In genomic region chr17:77247048-77247541, GRCh38 we compare ENCODE assay signal across 1 cellular context.
TF ChIP-seq lines count a peak whose summit lies in the region.

No MANE protein-coding gene starts in this region.

TF ChIP-seq in HepG2, 621 proteins besides CTCF, POLR2A, EP300 and RAD21 (continued from another document and continues in another):
- TF ChIP-seq GRHL1 (CRISPR knock-in tag; conservative IDR thresholded peaks at IDR 0.05), result no peak
- no peak for TF ChIP-seq TMF1 (CRISPR knock-in tag; IDR thresholded peaks at IDR 0.05; ENCODE audit: low read depth)
- no peak for TF ChIP-seq ZNF503 (CRISPR knock-in tag; IDR thresholded peaks at IDR 0.05)
- no peak for TF ChIP-seq SP5 (CRISPR knock-in tag; IDR thresholded peaks at IDR 0.05; ENCODE audit: borderline replicate concordance, low read depth)
- no peak for TF ChIP-seq GZF1 (CRISPR knock-in tag; IDR thresholded peaks at IDR 0.05)
- no peak for TF ChIP-seq SNAPC2 (CRISPR knock-in tag; IDR thresholded peaks at IDR 0.05)
- peak; percentile 68 for TF ChIP-seq HNF1B (CRISPR knock-in tag; IDR thresholded peaks at IDR 0.05)
- no peak for TF ChIP-seq NONO (IDR thresholded peaks at IDR 0.05)
- 0 out of 2 replicates have a peak, but pooled peaks have one; percentile 65 for TF ChIP-seq NONO (CRISPR knock-in tag; conservative IDR thresholded peaks at IDR 0.05)
- no peak for TF ChIP-seq RFXANK (CRISPR knock-in tag; IDR thresholded peaks at IDR 0.05)
- no peak for TF ChIP-seq CREB3 (CRISPR knock-in tag; IDR thresholded peaks at IDR 0.05)
- no peak for TF ChIP-seq ELK4 (CRISPR knock-in tag; IDR thresholded peaks at IDR 0.05; ENCODE audit: borderline replicate concordance)
- no peak; the same call in 1 of the 2 replicates for TF ChIP-seq HIVEP1 (CRISPR knock-in tag; IDR thresholded peaks at IDR 0.05)
- no peak for TF ChIP-seq ZNF101 (CRISPR knock-in tag; IDR thresholded peaks at IDR 0.05; ENCODE audit: borderline replicate concordance, low read depth)
- 0 out of 2 replicates have a peak, but pooled peaks have one; percentile 66 for TF ChIP-seq ZNF558 (CRISPR knock-in tag; IDR thresholded peaks at IDR 0.05; ENCODE audit: borderline replicate concordance)
- TF ChIP-seq HHEX (CRISPR knock-in tag; IDR thresholded peaks at IDR 0.05), result no peak
- TF ChIP-seq FOXP4 (CRISPR knock-in tag; IDR thresholded peaks at IDR 0.05), result 0 out of 2 replicates have a peak, but pooled peaks have one; percentile 38
- TF ChIP-seq ZNF207 (IDR thresholded peaks at IDR 0.05; ENCODE audit: borderline replicate concordance), result no peak
- TF ChIP-seq ZC3H13 (CRISPR knock-in tag; IDR thresholded peaks at IDR 0.05), result no peak
- TF ChIP-seq NR2F1 (CRISPR knock-in tag; IDR thresholded peaks at IDR 0.05), result no peak
- no peak for TF ChIP-seq BCL6 (CRISPR knock-in tag; IDR thresholded peaks at IDR 0.05)
- no peak for TF ChIP-seq ZNF639 (CRISPR knock-in tag; conservative IDR thresholded peaks at IDR 0.05)
- no peak for TF ChIP-seq CREM (IDR thresholded peaks at IDR 0.05)
- TF ChIP-seq CREM (CRISPR knock-in tag; IDR thresholded peaks at IDR 0.05), result no peak
- 0 out of 2 replicates have a peak, but pooled peaks have one; percentile 39 for TF ChIP-seq ARNTL (CRISPR knock-in tag; IDR thresholded peaks at IDR 0.05)
- no peak for TF ChIP-seq ZNF883 (CRISPR knock-in tag; IDR thresholded peaks at IDR 0.05; ENCODE audit: not compliant biosample characterization)
- TF ChIP-seq MAX (IDR thresholded peaks at IDR 0.05), result no peak; the same call in 1 of the 2 replicates
- TF ChIP-seq ZKSCAN8 (CRISPR knock-in tag; IDR thresholded peaks at IDR 0.05; ENCODE audit: borderline replicate concordance), result peak; percentile 52; the same call in 1 of the 2 replicates
- TF ChIP-seq KAT2B (IDR thresholded peaks at IDR 0.05; ENCODE audit: borderline replicate concordance, low read depth, low read length), result no peak
- TF ChIP-seq HNF1A (IDR thresholded peaks at IDR 0.05; ENCODE audit: low read depth), result no peak
- no peak; the same call in 1 of the 2 replicates for TF ChIP-seq HNF1A (CRISPR knock-in tag; IDR thresholded peaks at IDR 0.05; ENCODE audit: borderline replicate concordance)
- TF ChIP-seq FOXO4 (CRISPR knock-in tag; conservative IDR thresholded peaks at IDR 0.05), result no peak
- no peak for TF ChIP-seq ZNF138 (CRISPR knock-in tag; IDR thresholded peaks at IDR 0.05; ENCODE audit: low read depth)
- no peak for TF ChIP-seq ZNF589 (CRISPR knock-in tag; conservative IDR thresholded peaks at IDR 0.05)
- no peak for TF ChIP-seq FUBP1 (CRISPR knock-in tag; IDR thresholded peaks at IDR 0.05; ENCODE audit: borderline replicate concordance)
- no peak for TF ChIP-seq HNF4G (IDR thresholded peaks at IDR 0.05; ENCODE audit: borderline replicate concordance, low read depth, low read length)
- no peak; the same call in 1 of the 2 replicates for TF ChIP-seq HNF4G (CRISPR knock-in tag; IDR thresholded peaks at IDR 0.05; ENCODE audit: borderline replicate concordance, low read depth)
- TF ChIP-seq GABPB1 (CRISPR knock-in tag; IDR thresholded peaks at IDR 0.05), result peak; percentile 73; the same call in 1 of the 2 replicates
- no peak for TF ChIP-seq ISX (CRISPR knock-in tag; conservative IDR thresholded peaks at IDR 0.05)
- TF ChIP-seq MIER2 (CRISPR knock-in tag; IDR thresholded peaks at IDR 0.05), result no peak
